ENCODE assay signal across 15 cellular contexts in the genomic region with DNA sequence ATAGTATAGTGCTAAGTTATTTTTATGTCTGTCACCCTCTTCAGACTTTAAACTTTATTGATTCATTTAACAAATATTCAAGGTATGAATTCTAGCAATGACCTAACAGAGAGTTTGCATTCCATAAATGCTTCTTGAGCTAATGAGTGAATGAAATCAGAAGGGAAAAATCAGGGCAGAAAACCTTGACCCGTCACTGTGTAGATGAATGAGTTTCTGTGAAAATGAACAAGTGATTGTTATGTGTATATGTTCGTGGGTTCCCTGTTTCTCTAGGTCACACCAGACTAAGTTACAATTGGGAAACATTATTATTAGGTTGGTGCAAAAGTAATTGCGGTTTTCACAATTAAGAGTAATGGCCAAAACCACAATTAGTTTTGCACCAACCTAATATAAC. TPM values are rescaled to one million over a fixed set of nuclear protein-coding genes. Genes with fewer than 3 reads are reported as not detected.
DNase-seq lines count a peak whose midpoint lies in the region; ATAC-seq, FAIRE-seq and TF ChIP-seq lines count a peak whose summit lies in the region.
"Had no signal": no experiment of that assay in that cellular context is flagged by ENCODE, and none has a peak within 500 bp of the region (broad histone marks: within the 10 kb centered on the region; RNA-seq: fewer than 3 reads in every experiment).

No MANE protein-coding gene starts in this region.

- H3K4me3 ChIP-seq in esophagus squamous epithelium, result no peak overlapping the region
- H3K4me3 ChIP-seq: mucosa of descending colon, upper lobe of right lung had no signal

- no peak for FAIRE-seq in GM19239 (lab: Jason Lieb, UNC)
- FAIRE-seq: endometrium had no signal

- H3K27me3 ChIP-seq in esophagus squamous epithelium, result no peaks in the 10 kb centered on the region
- H3K27me3 ChIP-seq: upper lobe of right lung had no signal

- DNase-seq in Caki2 (ENCODE audit: low read depth) (peak; percentile 67), astrocyte of the hippocampus (ENCODE audit: low read depth, low spot score) (peak; percentile 66), omental fat pad (ENCODE audit: low spot score) (no peak), GM19239 (ENCODE audit: insufficient read length, low spot score) (no peak), esophagus squamous epithelium (lab: John Stamatoyannopoulos, UW) (no peak), 8988T (no peak)
- DNase-seq: amniotic stem cell, SIG-M5, upper lobe of right lung had no signal

- H3K36me3 ChIP-seq in esophagus squamous epithelium, result no peaks in the 10 kb centered on the region
- H3K36me3 ChIP-seq: upper lobe of right lung had no signal

- ATAC-seq in HG02759 (IDR thresholded peaks at IDR 0.05; ENCODE audit: unreplicated experiment), result peak; percentile 0
- peak; percentile 50 for ATAC-seq in omental fat pad (ENCODE audit: low FRiP score)
- no peak for ATAC-seq in HG03378 (IDR thresholded peaks at IDR 0.05; ENCODE audit: unreplicated experiment)
- ATAC-seq: sciatic nerve had no signal

- intact Hi-C loops in esophagus squamous epithelium (cut with DNase I), result no loop called here

- in situ Hi-C loops in Caki2 (cut with HindIII; ENCODE audit: low pct_unique_long_range_greater_than_20kb, low sequenced_read_pairs), result no loop called here

- TF ChIP-seq CTCF in omental fat pad (IDR thresholded peaks at IDR 0.05) (no peak), esophagus squamous epithelium (IDR thresholded peaks at IDR 0.05) (no peak)

- H3K9me3 ChIP-seq in esophagus squamous epithelium, result no peaks in the 10 kb centered on the region
- H3K9me3 ChIP-seq: mucosa of descending colon, upper lobe of right lung had no signal

- no peak for TF ChIP-seq POLR2A in esophagus squamous epithelium (IDR thresholded peaks at IDR 0.05)

- H3K27ac ChIP-seq in esophagus squamous epithelium, result no peak overlapping the region
- H3K27ac ChIP-seq: upper lobe of right lung had no signal

- no peaks in the 10 kb centered on the region for H3K4me1 ChIP-seq in esophagus squamous epithelium
- H3K4me1 ChIP-seq: upper lobe of right lung had no signal

- 32 to 44% methylated on average over 3 of the region's 3 CpGs for WGBS in esophagus squamous epithelium, 2 donors

RNA-seq across cellular contexts. Expression of a gene that starts 30.1 kb away (rescaled TPM):
- total RNA-seq in Caki2 (2014; rRNA removed; shearing (Covaris generic); ENCODE audit: low replicate concordance), result 5.8 and 7.4 TPM in 2 replicates
- total RNA-seq in omental fat pad (10 to 100 TPM in 3 of 4 donors, 1 to 10 TPM in 1; 8.5 to 23.5 (median 20.5) TPM), esophagus squamous epithelium (1 to 10 TPM in 3 of 4 donors, under 1 TPM in 1; 0.45 to 5.5 (median 1.7) TPM)
- total RNA-seq: NCI-H460 had no signal

Comparison
In these comparisons a context has a peak if more than half of its experiments do, and no peak if none do; other contexts are left out.
1. DNase-seq: peak in Caki2 (single experiment) and astrocyte of the hippocampus (single experiment); none in omental fat pad (single experiment), GM19239 (single experiment), esophagus squamous epithelium (single experiment) and 8988T (single experiment).